Comparison of ENCODE assay signal across 26 cellular contexts in the genomic region with DNA sequence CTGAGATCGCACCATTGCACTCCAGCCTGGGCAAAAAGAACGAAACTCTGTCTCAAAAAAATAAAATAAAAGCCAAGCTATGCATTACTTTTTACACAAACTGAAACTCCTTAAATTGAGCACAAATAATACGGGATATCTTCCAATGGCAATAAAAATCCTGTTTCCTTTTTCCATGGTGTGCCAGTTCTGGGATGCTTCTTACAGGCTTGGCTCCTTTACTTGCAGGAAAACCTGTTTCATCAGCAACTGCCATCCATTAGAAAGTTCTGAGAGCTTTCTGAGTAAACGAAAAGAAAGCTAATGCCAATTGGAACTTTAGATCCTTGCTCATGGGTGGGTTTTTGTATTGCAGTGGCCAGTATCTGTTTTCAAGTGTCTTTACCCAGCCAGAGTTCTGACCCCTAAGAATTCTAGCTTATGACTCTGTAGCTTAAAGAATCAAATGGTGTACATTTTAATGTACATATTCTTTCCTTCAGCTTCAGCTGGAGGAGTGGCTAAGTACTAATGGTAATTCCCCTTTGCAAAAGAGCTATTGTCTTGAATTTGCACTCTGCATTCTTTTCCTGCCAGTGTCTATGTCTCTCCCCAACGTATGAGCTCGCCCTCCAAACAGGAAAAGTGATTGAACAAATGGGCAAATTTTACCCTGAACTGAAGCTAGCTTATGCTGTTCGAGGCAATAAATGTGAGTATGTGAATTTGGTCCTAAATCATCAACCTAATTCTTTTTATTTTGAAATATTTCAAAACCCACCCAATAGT.
"Had no signal": no experiment of that assay in that cellular context is flagged by ENCODE, and none has a peak within 500 bp of the region (broad histone marks: within the 10 kb centered on the region; RNA-seq: fewer than 3 reads in every experiment).

No MANE protein-coding gene starts in this region.

- H3K4me1 ChIP-seq: left lung, lower lobe of right lung, parathyroid adenoma, right atrium auricular region, right lobe of liver, transverse colon, upper lobe of left lung, vagina had no signal

- H3K27me3 ChIP-seq: left lung, right atrium auricular region, right lobe of liver, transverse colon, upper lobe of left lung, vagina had no signal

- H3K27ac ChIP-seq: left lung, lower lobe of right lung, parathyroid adenoma, right atrium auricular region, right lobe of liver, transverse colon, upper lobe of left lung, vagina had no signal

- H3K27me3 Mint-ChIP-seq: naive thymus-derived CD8-positive, alpha-beta T cell; stimulated activated memory B cell treated with anti-CD40 and anti-IgM and Interleukin-4, amounts not matched to agents 10 μg/mL and 1 μg/mL and 100 μg/mL, for 72 hours; stimulated activated naive CD8-positive, alpha-beta T cell treated with anti-CD3 and anti-CD28 coated beads, Interleukin-15, amount 100 ng/mL, for 72 hours had no signal

- H3K9me3 ChIP-seq: left lung, lower lobe of right lung, right atrium auricular region, right lobe of liver, transverse colon, upper lobe of left lung, vagina had no signal

- ATAC-seq: left colon; left lung; lower lobe of right lung; naive thymus-derived CD8-positive, alpha-beta T cell; right lobe of liver; stimulated activated memory B cell treated with anti-CD40 and anti-IgM and Interleukin-4, amounts not matched to agents 10 μg/mL and 1 μg/mL and 100 μg/mL, for 72 hours; stimulated activated naive CD8-positive, alpha-beta T cell treated with anti-CD3 and anti-CD28 coated beads, Interleukin-15, amount 100 ng/mL, for 72 hours had no signal

- H3K9me3 Mint-ChIP-seq: immature natural killer cell; naive thymus-derived CD8-positive, alpha-beta T cell; nephron; neural crest cell; stimulated activated memory B cell treated with anti-CD40 and anti-IgM and Interleukin-4, amounts not matched to agents 10 μg/mL and 1 μg/mL and 100 μg/mL, for 72 hours; stimulated activated naive CD8-positive, alpha-beta T cell treated with anti-CD3 and anti-CD28 coated beads, Interleukin-15, amount 100 ng/mL, for 72 hours had no signal

- H3K4me3 ChIP-seq: left lung, lower lobe of right lung, right atrium auricular region, right lobe of liver, smooth muscle cell, transverse colon, upper lobe of left lung, vagina had no signal

- H3K27ac Mint-ChIP-seq: nephron; stimulated activated memory B cell treated with anti-CD40 and anti-IgM and Interleukin-4, amounts not matched to agents 10 μg/mL and 1 μg/mL and 100 μg/mL, for 72 hours; stimulated activated naive CD8-positive, alpha-beta T cell treated with anti-CD3 and anti-CD28 coated beads, Interleukin-15, amount 100 ng/mL, for 72 hours had no signal

- DNase-seq: hypothalamus; immature natural killer cell; left colon; left lung; lower lobe of right lung; mammary epithelial cell; mesenchymal stem cell; naive thymus-derived CD8-positive, alpha-beta T cell; nucleus accumbens; right lobe of liver; stimulated activated CD4-positive, alpha-beta T cell treated with anti-CD3 and anti-CD28 coated beads, Interleukin-1b, Interleukin-23, amount 100 ng/mL, for 48 hours; stimulated activated CD4-positive, alpha-beta T cell treated with anti-CD3 and anti-CD28 coated beads, Interleukin-2, amount 100 ng/mL, for 48 hours; stimulated activated CD4-positive, alpha-beta T cell treated with anti-CD3 and anti-CD28 coated beads, Interleukin-4, amount 100 ng/mL, for 4 hours; stimulated activated CD8-positive, alpha-beta memory T cell treated with anti-CD3 and anti-CD28 coated beads, Interleukin-4, amount 100 ng/mL, for 48 hours; stimulated activated naive CD4-positive, alpha-beta T cell treated with Interleukin-2 at 50 U/mL for 16 hours; stimulated activated naive CD8-positive, alpha-beta T cell treated with anti-CD3 and anti-CD28 coated beads, Interleukin-15, amount 100 ng/mL, for 72 hours; substantia nigra; transverse colon; upper lobe of left lung had no signal

- H3K4me1 Mint-ChIP-seq: immature natural killer cell; naive thymus-derived CD8-positive, alpha-beta T cell; nephron; neural crest cell; stimulated activated memory B cell treated with anti-CD40 and anti-IgM and Interleukin-4, amounts not matched to agents 10 μg/mL and 1 μg/mL and 100 μg/mL, for 72 hours had no signal

- H3K4me3 Mint-ChIP-seq: immature natural killer cell; naive thymus-derived CD8-positive, alpha-beta T cell; nephron; neural crest cell; stimulated activated memory B cell treated with anti-CD40 and anti-IgM and Interleukin-4, amounts not matched to agents 10 μg/mL and 1 μg/mL and 100 μg/mL, for 72 hours; stimulated activated naive CD8-positive, alpha-beta T cell treated with anti-CD3 and anti-CD28 coated beads, Interleukin-15, amount 100 ng/mL, for 72 hours had no signal
